In genomic region chr5:132256783-132257130, GRCh38 we compare ENCODE assay signal across 9 cellular contexts. TPM values are rescaled to one million over a fixed set of nuclear protein-coding genes. Genes with fewer than 3 reads are reported as not detected.
DNase-seq lines count a peak whose midpoint lies in the region; ATAC-seq and TF ChIP-seq lines count a peak whose summit lies in the region.
"Had no signal": no experiment of that assay in that cellular context is flagged by ENCODE, and none has a peak within 500 bp of the region (broad histone marks: within the 10 kb centered on the region; RNA-seq: fewer than 3 reads in every experiment).

No MANE protein-coding gene starts in this region.

- H3K4me1 ChIP-seq in HUES6 (ENCODE audit: control insufficient read depth, insufficient read depth, low read length) (peaks cover 31% of the 10 kb centered on the region), mesendoderm (ENCODE audit: control insufficient read depth, low read depth, low read length) (no peaks in the 10 kb centered on the region)

- H3K4ac ChIP-seq in mesendoderm (ENCODE audit: low read depth, low read length): no peak overlapping the region

- peak overlapping the region; percentile 38 for H3K9ac ChIP-seq in HUES6 (ENCODE audit: low read length)
- peak overlapping the region; percentile 77 for H3K9ac ChIP-seq in mesendoderm (ENCODE audit: low read length)

- no peak overlapping the region for H2BK120ac ChIP-seq in mesendoderm (ENCODE audit: low read depth, low read length)

- no peaks in the 10 kb centered on the region for H3K36me3 Mint-ChIP-seq in brain
- H3K36me3 Mint-ChIP-seq in stimulated activated effector memory CD8-positive, alpha-beta T cell treated with anti-CD3 and anti-CD28 coated beads, Interleukin-12 subunit alpha, Interleukin-12 subunit beta, amount 100 ng/mL, for 72 hours: no peaks in the 10 kb centered on the region

- WGBS in mesendoderm (ENCODE audit: extremely low coverage, insufficient coverage, low lambda C conversion rate): no CpG with 5 or more reads among the region's 6 CpGs

- no peaks in the 10 kb centered on the region for H3K79me1 ChIP-seq in mesendoderm (ENCODE audit: low read length)

- peak overlapping the region; percentile 18 to 68 (median 50) for H3K27ac Mint-ChIP-seq in brain
- no peak overlapping the region for H3K27ac Mint-ChIP-seq in stimulated activated effector memory CD8-positive, alpha-beta T cell treated with anti-CD3 and anti-CD28 coated beads, Interleukin-12 subunit alpha, Interleukin-12 subunit beta, amount 100 ng/mL, for 72 hours

- H3K23ac ChIP-seq in mesendoderm (ENCODE audit: low read length): no peak overlapping the region

- H3K79me2 ChIP-seq in mesendoderm (ENCODE audit: control insufficient read depth, insufficient read depth, low read length): no peaks in the 10 kb centered on the region

- peak overlapping the region; percentile 79 for H3K56ac ChIP-seq in mesendoderm (ENCODE audit: low read length)

- H3K9me3 ChIP-seq in HUES6 (ENCODE audit: control insufficient read depth, insufficient read depth, low read depth, low read length): no peaks in the 10 kb centered on the region

- no peak overlapping the region for H2BK5ac ChIP-seq in mesendoderm (ENCODE audit: low read length)

- no peak overlapping the region for H3K27ac ChIP-seq in HUES6 (ENCODE audit: low read depth, low read length)
- H3K27ac ChIP-seq in mesendoderm (ENCODE audit: low read depth, low read length): no peak overlapping the region

- DNase-seq in mesendoderm (no peak), NCI-H1092 treated with DMSO at 0.1 percent for 48 hours (lab: John Stamatoyannopoulos, UW) (no peak)
- no peak for DNase-seq in stimulated activated effector memory CD8-positive, alpha-beta T cell treated with anti-CD3 and anti-CD28 coated beads, Interleukin-12 subunit alpha, Interleukin-12 subunit beta, amount 100 ng/mL, for 72 hours (ENCODE audit: low spot score in 2 of 2)
- DNase-seq: DMS153, NCI-H524 treated with DMSO at 0.1 percent for 48 hours had no signal

- H2BK15ac ChIP-seq in mesendoderm (replicated peaks; ENCODE audit: low read depth): no peak overlapping the region

- ATAC-seq in stimulated activated effector memory CD8-positive, alpha-beta T cell treated with anti-CD3 and anti-CD28 coated beads, Interleukin-12 subunit alpha, Interleukin-12 subunit beta, amount 100 ng/mL, for 72 hours: no peak
- ATAC-seq in HG02938 (IDR thresholded peaks at IDR 0.05; ENCODE audit: unreplicated experiment) (no peak), HG03378 (IDR thresholded peaks at IDR 0.05; ENCODE audit: unreplicated experiment) (no peak)

- peaks cover 0 to 5% (median 0%) of the 10 kb centered on the region in 5 experiments for H3K9me3 Mint-ChIP-seq in brain
- no peaks in the 10 kb centered on the region for H3K9me3 Mint-ChIP-seq in stimulated activated effector memory CD8-positive, alpha-beta T cell treated with anti-CD3 and anti-CD28 coated beads, Interleukin-12 subunit alpha, Interleukin-12 subunit beta, amount 100 ng/mL, for 72 hours

- H3K4me3 ChIP-seq in HUES6 (ENCODE audit: low read depth, low read length) (peak overlapping the region; percentile 78), mesendoderm (ENCODE audit: low read length) (no peak overlapping the region)

- peak overlapping the region; percentile 46 to 77 (median 71) for H3K4me3 Mint-ChIP-seq in brain
- H3K4me3 Mint-ChIP-seq in stimulated activated effector memory CD8-positive, alpha-beta T cell treated with anti-CD3 and anti-CD28 coated beads, Interleukin-12 subunit alpha, Interleukin-12 subunit beta, amount 100 ng/mL, for 72 hours: peak overlapping the region; percentile 2

- H4K8ac ChIP-seq in mesendoderm (ENCODE audit: low read depth, low read length): no peak overlapping the region

- no peak overlapping the region for H4K5ac ChIP-seq in mesendoderm (ENCODE audit: low read length)

- no peaks in the 10 kb centered on the region for H3K36me3 ChIP-seq in HUES6 (ENCODE audit: control insufficient read depth, insufficient read depth, low read length)
- no peaks in the 10 kb centered on the region for H3K36me3 ChIP-seq in mesendoderm (ENCODE audit: control insufficient read depth, insufficient read depth, low read length)

- H3K4me1 Mint-ChIP-seq in brain: peaks cover 36% of the 10 kb centered on the region
- H3K4me1 Mint-ChIP-seq in stimulated activated effector memory CD8-positive, alpha-beta T cell treated with anti-CD3 and anti-CD28 coated beads, Interleukin-12 subunit alpha, Interleukin-12 subunit beta, amount 100 ng/mL, for 72 hours: peaks cover 17% of the 10 kb centered on the region

- H3K18ac ChIP-seq in mesendoderm (ENCODE audit: low read length): no peak overlapping the region

- peaks cover 25% of the 10 kb centered on the region for H3K27me3 ChIP-seq in HUES6 (ENCODE audit: control insufficient read depth, insufficient read depth, low read length)
- no peaks in the 10 kb centered on the region for H3K27me3 ChIP-seq in mesendoderm (ENCODE audit: insufficient read depth, low read length, poor library complexity)

- no peak for TF ChIP-seq CTCF in brain (conservative IDR thresholded peaks at IDR 0.05)

- peaks cover 6% of the 10 kb centered on the region for H3K27me3 Mint-ChIP-seq in brain

- H3K4me2 ChIP-seq in mesendoderm (ENCODE audit: low read length): peak overlapping the region; percentile 66

- H2AK5ac ChIP-seq in mesendoderm (ENCODE audit: low read length): no peak overlapping the region

RNA-seq across cellular contexts. Expression of gene PDLIM4, which starts 0.7 kb away (rescaled TPM):
- polyA plus RNA-seq in brain (ENCODE audit: insufficient read depth, low read depth, low replicate concordance): 15.9 TPM
- polyA plus RNA-seq in mesendoderm (2013, experiment 1 of 2): 4.9 TPM
- 5.2 TPM for polyA plus RNA-seq in mesendoderm (2013, experiment 2 of 2)

RNA-seq across cellular contexts. Expression of gene P4HA2, which starts 29.1 kb away (rescaled TPM):
- 8.4 TPM for polyA plus RNA-seq in brain (ENCODE audit: insufficient read depth, low read depth, low replicate concordance)
- polyA plus RNA-seq in mesendoderm (2013, experiment 1 of 2): 1.7 TPM
- polyA plus RNA-seq in mesendoderm (2013, experiment 2 of 2): 1.8 TPM

RNA-seq across cellular contexts. Expression of gene SLC22A4, which starts 37.4 kb away (rescaled TPM):
- polyA plus RNA-seq in brain (ENCODE audit: insufficient read depth, low read depth, low replicate concordance): 0.76 TPM
- polyA plus RNA-seq in mesendoderm (2013, experiment 1 of 2): 0.15 TPM
- polyA plus RNA-seq in mesendoderm (2013, experiment 2 of 2): 0.25 TPM
